15 cellular contexts compared by ENCODE assay signal in the genomic region with DNA sequence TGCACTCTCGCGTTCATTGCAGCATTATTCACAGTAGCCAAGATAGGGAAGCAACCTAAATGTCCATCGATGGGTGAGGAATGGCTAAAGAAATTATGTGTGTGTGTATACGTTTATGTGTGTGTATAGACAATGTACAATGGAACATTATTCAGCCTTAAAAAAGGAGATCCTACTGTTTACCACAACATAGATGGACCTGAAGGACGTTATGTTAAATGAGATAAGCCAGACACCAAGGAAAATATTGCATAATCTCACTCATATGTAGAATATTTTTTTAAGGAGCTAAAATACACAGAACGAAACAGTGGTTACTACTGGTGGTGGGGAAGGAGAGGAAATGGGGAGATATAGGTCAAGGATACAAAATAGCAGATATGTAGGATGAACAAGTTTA. TPM values are rescaled to one million over a fixed set of nuclear protein-coding genes. Genes with fewer than 3 reads are reported as not detected.
DNase-seq lines count a peak whose midpoint lies in the region; ATAC-seq, FAIRE-seq and TF ChIP-seq lines count a peak whose summit lies in the region.
"Had no signal": no experiment of that assay in that cellular context is flagged by ENCODE, and none has a peak within 500 bp of the region (broad histone marks: within the 10 kb centered on the region; RNA-seq: fewer than 3 reads in every experiment).

No MANE protein-coding gene starts in this region.

- H3K9me3 ChIP-seq in PC-9 (ENCODE audit: insufficient read depth, low read depth), result no peaks in the 10 kb centered on the region
- no peaks in the 10 kb centered on the region for H3K9me3 ChIP-seq in H1 (ENCODE audit: insufficient read depth in 2 of 2, low read depth in 1 of 2, low read length in 1 of 2)
- no peaks in the 10 kb centered on the region for H3K9me3 ChIP-seq in skeletal muscle satellite cell (replicated peaks; ENCODE audit: low read length)
- H3K9me3 ChIP-seq: right atrium auricular region, upper lobe of left lung had no signal

- H3K27me3 ChIP-seq in PC-9 (ENCODE audit: insufficient read depth, low read depth), result no peaks in the 10 kb centered on the region
- H3K27me3 ChIP-seq in H1 (replicated peaks in 1 of 4; ENCODE audit: control insufficient read depth in 3 of 4, extremely low read depth in 1 of 4, insufficient read depth in 3 of 4, low read length in 3 of 4), result no peaks in the 10 kb centered on the region; a peak in 1 of 7 replicates
- H3K27me3 ChIP-seq in skeletal muscle satellite cell (ENCODE audit: control insufficient read depth, insufficient read depth, low read length), result no peaks in the 10 kb centered on the region
- H3K27me3 ChIP-seq: right atrium auricular region, upper lobe of left lung had no signal

- H3K79me2 ChIP-seq in PC-9 (ENCODE audit: low read depth) (peaks cover 72% of the 10 kb centered on the region), H1 (ENCODE audit: control insufficient read depth in 1 of 2, insufficient read depth in 2 of 2, low read length in 2 of 2) (peaks cover 36 to 67% of the 10 kb centered on the region in 2 experiments)

- H4K8ac ChIP-seq in H1 (ENCODE audit: extremely low read depth, insufficient read depth, low read length), result no peak overlapping the region

- H2BK5ac ChIP-seq in H1 (ENCODE audit: low read depth, low read length), result no peak overlapping the region

- intact Hi-C loops in PC-9 (cut with micrococcal nuclease; ENCODE audit: unreplicated experiment), result loop anchor here (5.0 kb wide), 1 partner anchor 79 kb away; no protein-coding TSS in a partner anchor

- H4K20me1 ChIP-seq in PC-9 (ENCODE audit: insufficient read depth), result peaks cover 35% of the 10 kb centered on the region
- H4K20me1 ChIP-seq in H1 (replicated peaks in 1 of 2; ENCODE audit: control insufficient read depth in 1 of 2, insufficient read depth in 2 of 2, low read length in 2 of 2), result peaks cover 15 to 22% of the 10 kb centered on the region in 2 experiments

- TF ChIP-seq CTCF in PC-9 (conservative IDR thresholded peaks at IDR 0.05) (no peak), H1 (IDR thresholded peaks at IDR 0.05; ENCODE audit: control extremely low read depth in 1 of 3, insufficient read depth in 1 of 3, low read depth in 1 of 3, low read length in 3 of 3) (no peak), GM13977 (IDR thresholded peaks at IDR 0.05; ENCODE audit: extremely low read depth, insufficient read depth, missing control alignments) (no peak)

- no peaks in the 10 kb centered on the region for H3K9me3 Mint-ChIP-seq in activated T-cell treated with anti-CD3 and anti-CD28 coated beads, Interleukin-2, amount 50 U/mL, for 72 hours

- POLR2A ChIA-PET in PC-9 (lab: Charles Lee; ENCODE audit: unreplicated experiment) (no interaction called here), H1 (lab: Charles Lee; ENCODE audit: partially characterized antibody) (interaction anchor here (0.9 kb wide), 1 partner anchor 95 kb away, joined by 4 read pairs; the partner anchor contains the start of gene DIMT1)

- H3K27me3 Mint-ChIP-seq in activated T-cell treated with anti-CD3 and anti-CD28 coated beads, Interleukin-2, amount 50 U/mL, for 72 hours (ENCODE audit: low read depth), result no peaks in the 10 kb centered on the region

- FAIRE-seq in H1 (lab: Jason Lieb, UNC), result no peak

- H3K4me1 Mint-ChIP-seq in activated T-cell treated with anti-CD3 and anti-CD28 coated beads, Interleukin-2, amount 50 U/mL, for 72 hours (ENCODE audit: low read depth), result peaks cover 81% of the 10 kb centered on the region

- H3K27ac ChIP-seq in PC-9 (no peak overlapping the region), H1 (ENCODE audit: low read depth, low read length) (no peak overlapping the region)
- H3K27ac ChIP-seq: right atrium auricular region had no signal

- no peak for TF ChIP-seq EP300 in H1 (IDR thresholded peaks at IDR 0.05; ENCODE audit: borderline replicate concordance in 1 of 2, low read depth in 2 of 2, low read length in 2 of 2)

- no peaks in the 10 kb centered on the region for H3K9me2 ChIP-seq in PC-9 (ENCODE audit: insufficient read depth)

- no peak for DNase-seq in activated T-cell treated with anti-CD3 and anti-CD28 coated beads, Interleukin-2, amount 50 U/mL, for 72 hours
- DNase-seq in activated T-cell treated with anti-CD3 and anti-CD28 coated beads, Interleukin-2, amount 50 U/mL, for 1 hour, result no peak
- DNase-seq in PC-9, result no peak
- DNase-seq in H1 (ENCODE audit: low read depth in 1 of 2, low spot score in 2 of 2), result no peak
- DNase-seq in stimulated activated CD4-positive, alpha-beta T cell treated with anti-CD3 and anti-CD28 coated beads, Interleukin-2, amount 100 ng/mL, for 24 hours, result no peak
- DNase-seq in GM13977 (ENCODE audit: low spot score), result no peak
- no peak for DNase-seq in NCI-H345 treated with DMSO at 0.1 percent for 48 hours (lab: John Stamatoyannopoulos, UW; ENCODE audit: unreplicated experiment)
- DNase-seq: effector CD4-positive, alpha-beta T cell; GF-D8; head of caudate nucleus; NCI-H1930; upper lobe of left lung had no signal

- H2AK5ac ChIP-seq in H1 (ENCODE audit: low read depth, low read length), result no peak overlapping the region

- H3K36me3 Mint-ChIP-seq in activated T-cell treated with anti-CD3 and anti-CD28 coated beads, Interleukin-2, amount 50 U/mL, for 72 hours (ENCODE audit: insufficient read depth in 2 of 2), result peaks cover 22 to 33% of the 10 kb centered on the region in 2 donors

- H4K91ac ChIP-seq in H1 (replicated peaks; ENCODE audit: insufficient read length, low read length), result no peak overlapping the region

- in situ Hi-C loops in GM13977 (cut with MboI; ENCODE audit: low pct_unique_long_range_greater_than_20kb, low sequenced_read_pairs, unreplicated experiment), result no loop called here

- H2BK15ac ChIP-seq in H1 (ENCODE audit: low read length), result no peak overlapping the region

- H2BK120ac ChIP-seq in H1 (replicated peaks; ENCODE audit: low read depth, low read length), result no peak overlapping the region

- H3K4me2 ChIP-seq in PC-9 (peak overlapping the region; percentile 92), H1 (ENCODE audit: insufficient read depth in 1 of 2, low read depth in 2 of 2, low read length in 2 of 2) (no peak overlapping the region; a peak in 1 of 4 replicates), skeletal muscle satellite cell (ENCODE audit: low read length) (peak overlapping the region; percentile 95)

- H3F3A ChIP-seq in PC-9 (ENCODE audit: insufficient read depth, low read depth), result no peaks in the 10 kb centered on the region

- TF ChIP-seq POLR2A in H1 (IDR thresholded peaks at IDR 0.05; ENCODE audit: control extremely low read depth in 1 of 2, low read depth in 2 of 2, low read length in 2 of 2), result no peak

- CTCF ChIA-PET in PC-9 (lab: Charles Lee) (no interaction called here), H1 (lab: Charles Lee; ENCODE audit: partially characterized antibody) (interaction anchor here (0.9 kb wide), 1 partner anchor 84 kb away, joined by 3 read pairs; no protein-coding TSS in a partner anchor)

- BruUV-seq in PC-9 (replicated peaks; lab: Mats Ljungman, UMichigan), result no TSS peak

- H3K4me3 Mint-ChIP-seq in activated T-cell treated with anti-CD3 and anti-CD28 coated beads, Interleukin-2, amount 50 U/mL, for 72 hours, result peak overlapping the region; percentile 93 to 98

- H3K4me3 ChIP-seq in PC-9 (no peak overlapping the region), H1 (ENCODE audit: extremely low read depth in 1 of 4, insufficient read depth in 2 of 4, low read depth in 3 of 4, low read length in 4 of 4) (0 out of 8 replicates have a peak overlapping the region, but pooled peaks of 1 of the 4 experiments have one; percentile 98), skeletal muscle satellite cell (ENCODE audit: low read length) (peak overlapping the region; percentile 98)

- H2AFZ ChIP-seq in PC-9 (no peak overlapping the region), H1 (ENCODE audit: low read length) (no peak overlapping the region)

- H3K23me2 ChIP-seq in H1 (ENCODE audit: low read depth, low read length), result peaks cover 8% of the 10 kb centered on the region

- ATAC-seq in activated T-cell treated with anti-CD3 and anti-CD28 coated beads, Interleukin-2, amount 50 U/mL, for 72 hours (replicated peaks in 1 of 2), result no peak
- ATAC-seq: Panc1 had no signal

- H3K4me1 ChIP-seq in PC-9 (replicated peaks; ENCODE audit: insufficient read depth) (0 out of 2 replicates have a peak, but pooled peaks cover 7% of the 10 kb centered on the region), H1 (replicated peaks in 1 of 4; ENCODE audit: control insufficient read depth in 3 of 4, insufficient read depth in 4 of 4, low read length in 3 of 4) (peaks cover 0 to 8% (median 3%) of the 10 kb centered on the region in 4 experiments; a peak in 4 of 7 replicates), skeletal muscle satellite cell (ENCODE audit: control insufficient read depth, insufficient read depth, low read length) (peaks cover 36% of the 10 kb centered on the region)

- 91% methylated on average over 6 of the region's 6 CpGs; no CpG with 5 or more reads in 1 of the 2 experiments for WGBS in H1 (ENCODE audit: extremely low coverage in 1 of 2, insufficient coverage in 1 of 2, insufficient read length in 1 of 2, insufficient replicate concordance in 2 of 2, low coverage in 1 of 2, low lambda C conversion rate in 2 of 2, missing lambda C conversion rate in 1 of 2), 2 experiments

- no peak overlapping the region for H3K4ac ChIP-seq in H1 (replicated peaks; ENCODE audit: insufficient read length, low read depth, low read length)

- no peak overlapping the region for H3K14ac ChIP-seq in H1 (ENCODE audit: insufficient read length)

- H2BK12ac ChIP-seq in H1 (ENCODE audit: low read depth, low read length), result no peak overlapping the region

- H3K27ac Mint-ChIP-seq in activated T-cell treated with anti-CD3 and anti-CD28 coated beads, Interleukin-2, amount 50 U/mL, for 72 hours, result peak overlapping the region; percentile 92

- H3K79me1 ChIP-seq in H1 (ENCODE audit: low read depth, low read length), result no peaks in the 10 kb centered on the region; the same call in 1 of the 2 replicates

- no peak overlapping the region for H3K18ac ChIP-seq in H1 (ENCODE audit: extremely low read depth, low read length)

- H4K5ac ChIP-seq in H1 (ENCODE audit: insufficient read length, low read depth, low read length), result no peak overlapping the region

- TF ChIP-seq RAD21 in H1 (IDR thresholded peaks at IDR 0.05 in 1 of 2, conservative IDR thresholded peaks at IDR 0.05 in 1 of 2; ENCODE audit: low read depth in 2 of 2, low read length in 2 of 2), result no peak

- peaks cover 15% of the 10 kb centered on the region; the same call in 1 of the 2 replicates for H3K36me3 ChIP-seq in PC-9 (ENCODE audit: low read depth)
- peaks cover 0 to 5% (median 0%) of the 10 kb centered on the region in 4 experiments; a peak in 2 of 8 replicates for H3K36me3 ChIP-seq in H1 (ENCODE audit: control insufficient read depth in 2 of 4, insufficient read depth in 4 of 4, low read length in 3 of 4)
- H3K36me3 ChIP-seq in skeletal muscle satellite cell (ENCODE audit: insufficient read depth, low read length), result no peaks in the 10 kb centered on the region
- H3K36me3 ChIP-seq: right atrium auricular region, upper lobe of left lung had no signal

- H2BK20ac ChIP-seq in H1 (ENCODE audit: low read length), result no peak overlapping the region

- H3K9ac ChIP-seq in H1 (replicated peaks in 1 of 4; ENCODE audit: extremely low read depth in 1 of 4, low read depth in 3 of 4, low read length in 3 of 4), result no peak overlapping the region
- H3K9ac ChIP-seq in skeletal muscle satellite cell (ENCODE audit: low read depth, low read length), result no peak overlapping the region

- H3K56ac ChIP-seq in H1 (replicated peaks; ENCODE audit: insufficient read length, low read depth, low read length), result peak overlapping the region; percentile 12

- no peak overlapping the region for H3K23ac ChIP-seq in H1 (ENCODE audit: insufficient read length)

RNA-seq across cellular contexts. Expression of gene KIF2A, which starts 2.4 kb away (rescaled TPM):
- 100 to 1,000 TPM; 158 to 193 TPM for total RNA-seq in activated T-cell treated with anti-CD3 and anti-CD28 coated beads, Interleukin-2, amount 50 U/mL, for 72 hours
- total RNA-seq in PC-9 (2021), result 39.6 and 54.8 TPM in 2 replicates
- total RNA-seq in H1 (2021; fragmentation: NEBNext Ultra II Directional; extraction: Animal tissue kit (Norgen Biotek cat#: 25700)), result 92.4 and 97.1 TPM in 2 replicates
- 13.1 and 18.4 TPM in 2 replicates for polyA plus RNA-seq in H1 (2011; rRNA removed)
- polyA plus RNA-seq in H1 (2011; cell fraction: cytosol; rRNA removed), result 28.5 TPM
- 12.2 TPM for polyA plus RNA-seq in H1 (2011; cell fraction: nucleus; rRNA removed)
- 32.4 to 65.8 TPM (median 42.2 TPM) in 4 replicates for polyA plus RNA-seq in H1 (2012, experiment 1 of 2)
- polyA plus RNA-seq in H1 (2012, experiment 2 of 2), result 4.1 TPM
- polyA plus RNA-seq in H1 (2013, experiment 1 of 2), result 78.1 TPM
- 76.4 TPM for polyA plus RNA-seq in H1 (2013, experiment 2 of 2)
- 47.7 and 66.5 TPM in 2 replicates for polyA minus RNA-seq in H1 (2011; rRNA and poly(A)+ RNA removed)
- 37.7 TPM for polyA minus RNA-seq in H1 (2011; cell fraction: cytosol; rRNA and poly(A)+ RNA removed)
- polyA minus RNA-seq in H1 (2011; cell fraction: nucleus; rRNA and poly(A)+ RNA removed), result 123 TPM
- 51.3 and 58.8 TPM in 2 replicates for total RNA-seq in skeletal muscle satellite cell (2012; rRNA removed)

Comparison
In these comparisons a context has a peak if more than half of its experiments do, and no peak if none do; other contexts are left out.
1. H3K4me2 ChIP-seq: peak in PC-9 (single experiment) and skeletal muscle satellite cell (single experiment); none in H1 (0 of 2).